Comparison of ENCODE assay signal across 22 cellular contexts in genomic region chr18:39406941-39407340, GRCh38.
"Had no signal": no experiment of that assay in that cellular context is flagged by ENCODE, and none has a peak within 500 bp of the region (broad histone marks: within the 10 kb centered on the region; RNA-seq: fewer than 3 reads in every experiment).

No MANE protein-coding gene starts in this region.

- FAIRE-seq: astrocyte, bronchial epithelial cell, urothelium cell line had no signal

- DNase-seq: activated CD4-positive, alpha-beta memory T cell treated with anti-CD3 and anti-CD28 coated beads for 36 hours; activated CD4-positive, alpha-beta T cell treated with anti-CD3 and anti-CD28 coated beads for 48 hours; activated naive CD4-positive, alpha-beta T cell treated with Interleukin-2 at 50 U/mL for 16 hours; activated naive CD8-positive, alpha-beta T cell treated with anti-CD3 and anti-CD28 coated beads for 36 hours; activated T-cell treated with anti-CD3 and anti-CD28 coated beads, Interleukin-2, amount 50 U/mL, for 48 hours; endodermal cell; head of caudate nucleus; hypothalamus; left ventricle myocardium superior; psoas muscle; right cardiac atrium; stimulated activated CD4-positive, alpha-beta T cell treated with anti-CD3 and anti-CD28 coated beads, Interleukin-2, amount 100 ng/mL, for 24 hours; stomach; transverse colon had no signal

- ATAC-seq: gastroesophageal sphincter; left ventricle myocardium superior; natural killer cell treated with Interleukin-12 subunit alpha and Interleukin-12 subunit beta and Interleukin-15 and Interleukin-18, amount 100 ng/mL, for 72 hours; psoas muscle; right cardiac atrium; stimulated activated memory B cell treated with anti-CD40 and anti-IgM and Interleukin-4, amounts not matched to agents 10 μg/mL and 1 μg/mL and 100 μg/mL, for 72 hours had no signal

- H3K27me3 ChIP-seq: gastroesophageal sphincter, stomach, transverse colon had no signal

- H3K4me3 ChIP-seq: coronary artery, gastroesophageal sphincter, psoas muscle, skin epidermis, stomach, transverse colon had no signal

- H3K36me3 ChIP-seq: gastroesophageal sphincter, stomach, transverse colon had no signal

- H3K27ac ChIP-seq: coronary artery, gastroesophageal sphincter, psoas muscle, skin epidermis, transverse colon had no signal

- H3K9me3 ChIP-seq: gastroesophageal sphincter, psoas muscle, stomach, transverse colon had no signal

- H3K4me1 ChIP-seq: gastroesophageal sphincter, psoas muscle, stomach, transverse colon had no signal
